Comparison of ENCODE assay signal across 1 cellular context in genomic region chr10:1499344-1499957, GRCh38.
TF ChIP-seq lines count a peak whose summit lies in the region.

No MANE protein-coding gene starts in this region.

TF ChIP-seq in GM12878, 131 proteins besides CTCF, POLR2A, EP300 and RAD21 (continued from another document):
- TF ChIP-seq, protein P1, sequence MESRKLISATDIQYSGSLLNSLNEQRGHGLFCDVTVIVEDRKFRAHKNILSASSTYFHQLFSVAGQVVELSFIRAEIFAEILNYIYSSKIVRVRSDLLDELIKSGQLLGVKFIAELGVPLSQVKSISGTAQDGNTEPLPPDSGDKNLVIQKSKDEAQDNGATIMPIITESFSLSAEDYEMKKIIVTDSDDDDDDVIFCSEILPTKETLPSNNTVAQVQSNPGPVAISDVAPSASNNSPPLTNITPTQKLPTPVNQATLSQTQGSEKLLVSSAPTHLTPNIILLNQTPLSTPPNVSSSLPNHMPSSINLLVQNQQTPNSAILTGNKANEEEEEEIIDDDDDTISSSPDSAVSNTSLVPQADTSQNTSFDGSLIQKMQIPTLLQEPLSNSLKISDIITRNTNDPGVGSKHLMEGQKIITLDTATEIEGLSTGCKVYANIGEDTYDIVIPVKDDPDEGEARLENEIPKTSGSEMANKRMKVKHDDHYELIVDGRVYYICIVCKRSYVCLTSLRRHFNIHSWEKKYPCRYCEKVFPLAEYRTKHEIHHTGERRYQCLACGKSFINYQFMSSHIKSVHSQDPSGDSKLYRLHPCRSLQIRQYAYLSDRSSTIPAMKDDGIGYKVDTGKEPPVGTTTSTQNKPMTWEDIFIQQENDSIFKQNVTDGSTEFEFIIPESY (IDR thresholded peaks at IDR 0.05), result no peak
- TF ChIP-seq TBL1XR1 (IDR thresholded peaks at IDR 0.05; ENCODE audit: low read depth, low read length) (no peak), PKNOX1 (IDR thresholded peaks at IDR 0.05) (peak; percentile 72; the same call in 1 of the 2 replicates), PBX3 (IDR thresholded peaks at IDR 0.05; ENCODE audit: insufficient replicate concordance, low read depth, low read length) (peak; percentile 43), SRF (IDR thresholded peaks at IDR 0.05; ENCODE audit: low read depth in 2 of 2, low read length in 2 of 2) (no peak), NFIC (IDR thresholded peaks at IDR 0.05; ENCODE audit: low read depth, low read length) (peak; percentile 43; the same call in 1 of the 2 replicates)
